Comparison of ENCODE assay signal across 9 cellular contexts in genomic region chr2:46909771-46910419, GRCh38. TPM values are rescaled to one million over a fixed set of nuclear protein-coding genes. Genes with fewer than 3 reads are reported as not detected.
A peak's percentile ranks its signal among the peaks of the same experiment; 100 is the strongest.
DNase-seq lines count a peak whose midpoint lies in the region; ATAC-seq and TF ChIP-seq lines count a peak whose summit lies in the region.
"Had no signal": no experiment of that assay in that cellular context is flagged by ENCODE, and none has a peak within 500 bp of the region (broad histone marks: within the 10 kb centered on the region; RNA-seq: fewer than 3 reads in every experiment).

No MANE protein-coding gene starts in this region.

- peak; percentile 42 to 52 for ATAC-seq in CD4-positive, CD25-positive, alpha-beta regulatory T cell (ENCODE audit: low read depth in 2 of 2)
- peak; percentile 96 for ATAC-seq in GM19351 (IDR thresholded peaks at IDR 0.05; ENCODE audit: unreplicated experiment)
- peak; percentile 95 for ATAC-seq in HG03432 (IDR thresholded peaks at IDR 0.05; ENCODE audit: unreplicated experiment)
- peak; percentile 100 for ATAC-seq in activated T-helper 17 cell treated with anti-CD3 and anti-CD28 coated beads, Interleukin-2, amount 50 U/mL, for 72 hours (replicated peaks)
- ATAC-seq in naive thymus-derived CD8-positive, alpha-beta T cell = no peak

- H3K9me3 ChIP-seq in CD4-positive, CD25-positive, alpha-beta regulatory T cell (ENCODE audit: control insufficient read depth in 2 of 2, low read length in 2 of 2) = no peaks in the 10 kb centered on the region

- peak overlapping the region in 1 of 4 donors; percentile 67 for H3K4me3 Mint-ChIP-seq in CD4-positive, CD25-positive, alpha-beta regulatory T cell
- H3K4me3 Mint-ChIP-seq in activated T-helper 17 cell treated with anti-CD3 and anti-CD28 coated beads, Interleukin-2, amount 50 U/mL, for 72 hours = no peak overlapping the region
- no peak overlapping the region for H3K4me3 Mint-ChIP-seq in naive thymus-derived CD8-positive, alpha-beta T cell

- H3K4me3 ChIP-seq in CD4-positive, CD25-positive, alpha-beta regulatory T cell (ENCODE audit: low read depth, low read length) = no peak overlapping the region
- H3K4me3 ChIP-seq in kidney epithelial cell (ENCODE audit: low read depth, low read length) (no peak overlapping the region), coronary artery (no peak overlapping the region)

- no peak overlapping the region for H3K27ac ChIP-seq in CD4-positive, CD25-positive, alpha-beta regulatory T cell (ENCODE audit: insufficient read depth, low read length, poor library complexity, severe bottlenecking)
- peak overlapping the region in 1 of 2 donors; percentile 8 for H3K27ac ChIP-seq in coronary artery
- H3K27ac ChIP-seq: HL-60 had no signal

- H3K27me3 Mint-ChIP-seq in CD4-positive, CD25-positive, alpha-beta regulatory T cell = no peaks in the 10 kb centered on the region
- no peaks in the 10 kb centered on the region for H3K27me3 Mint-ChIP-seq in activated T-helper 17 cell treated with anti-CD3 and anti-CD28 coated beads, Interleukin-2, amount 50 U/mL, for 72 hours
- no peaks in the 10 kb centered on the region for H3K27me3 Mint-ChIP-seq in naive thymus-derived CD8-positive, alpha-beta T cell

- TF ChIP-seq CTCF in kidney epithelial cell (IDR thresholded peaks at IDR 0.05; ENCODE audit: insufficient read depth, low read length, poor library complexity, severe bottlenecking) = no peak
- no peak for TF ChIP-seq CTCF in coronary artery (IDR thresholded peaks at IDR 0.05)

- peaks cover 39% of the 10 kb centered on the region for H3K36me3 ChIP-seq in CD4-positive, CD25-positive, alpha-beta regulatory T cell (ENCODE audit: control insufficient read depth, insufficient read depth, low read length)
- peaks cover 2% of the 10 kb centered on the region for H3K36me3 ChIP-seq in kidney epithelial cell (ENCODE audit: control insufficient read depth, insufficient read depth, low read length)

- no peaks in the 10 kb centered on the region for H3K27me3 ChIP-seq in CD4-positive, CD25-positive, alpha-beta regulatory T cell (ENCODE audit: control insufficient read depth, insufficient read depth, low read length)
- H3K27me3 ChIP-seq in kidney epithelial cell (ENCODE audit: control insufficient read depth, insufficient read depth, low read length) = no peaks in the 10 kb centered on the region

- peaks cover 18 to 48% (median 36%) of the 10 kb centered on the region in 4 donors for H3K4me1 Mint-ChIP-seq in CD4-positive, CD25-positive, alpha-beta regulatory T cell
- H3K4me1 Mint-ChIP-seq in activated T-helper 17 cell treated with anti-CD3 and anti-CD28 coated beads, Interleukin-2, amount 50 U/mL, for 72 hours = peaks cover 28% of the 10 kb centered on the region
- H3K4me1 Mint-ChIP-seq in naive thymus-derived CD8-positive, alpha-beta T cell = peaks cover 29 to 32% (median 30%) of the 10 kb centered on the region in 4 donors

- peak overlapping the region; percentile 56 to 71 (median 71) for H3K27ac Mint-ChIP-seq in CD4-positive, CD25-positive, alpha-beta regulatory T cell
- no peak overlapping the region for H3K27ac Mint-ChIP-seq in activated T-helper 17 cell treated with anti-CD3 and anti-CD28 coated beads, Interleukin-2, amount 50 U/mL, for 72 hours
- peak overlapping the region in 3 of 10 donors; percentile 8 to 65 (median 52) for H3K27ac Mint-ChIP-seq in naive thymus-derived CD8-positive, alpha-beta T cell

- POLR2A ChIA-PET in naive thymus-derived CD8-positive, alpha-beta T cell (lab: Charles Lee) = no interaction called here

- peaks cover 17% of the 10 kb centered on the region for H3K4me1 ChIP-seq in CD4-positive, CD25-positive, alpha-beta regulatory T cell (ENCODE audit: control insufficient read depth, insufficient read depth, low read length, poor library complexity, severe bottlenecking)

- peaks cover 0 to 2% (median 0%) of the 10 kb centered on the region in 7 donors for H3K9me3 Mint-ChIP-seq in CD4-positive, CD25-positive, alpha-beta regulatory T cell
- no peaks in the 10 kb centered on the region for H3K9me3 Mint-ChIP-seq in activated T-helper 17 cell treated with anti-CD3 and anti-CD28 coated beads, Interleukin-2, amount 50 U/mL, for 72 hours
- H3K9me3 Mint-ChIP-seq in naive thymus-derived CD8-positive, alpha-beta T cell = no peaks in the 10 kb centered on the region

- peaks cover 39% of the 10 kb centered on the region for H3K36me3 Mint-ChIP-seq in CD4-positive, CD25-positive, alpha-beta regulatory T cell
- H3K36me3 Mint-ChIP-seq in activated T-helper 17 cell treated with anti-CD3 and anti-CD28 coated beads, Interleukin-2, amount 50 U/mL, for 72 hours (ENCODE audit: low read depth) = peaks cover 71% of the 10 kb centered on the region
- H3K36me3 Mint-ChIP-seq in naive thymus-derived CD8-positive, alpha-beta T cell = peaks cover 12 to 65% (median 23%) of the 10 kb centered on the region in 3 donors

- DNase-seq in CD4-positive, CD25-positive, alpha-beta regulatory T cell = peak in 1 of 3 donors; percentile 77
- peak; percentile 80 for DNase-seq in kidney epithelial cell (ENCODE audit: low read depth)
- DNase-seq in naive thymus-derived CD8-positive, alpha-beta T cell = no peak
- no peak for DNase-seq in coronary artery (ENCODE audit: low spot score)
- no peak for DNase-seq in NOMO-1 treated with dmso at 0.1 percent for 144 hours (lab: John Stamatoyannopoulos, UW; ENCODE audit: unreplicated experiment)

RNA-seq across cellular contexts. Expression of gene MCFD2, which starts 5.7 kb away (rescaled TPM):
- total RNA-seq in CD4-positive, CD25-positive, alpha-beta regulatory T cell = 36.4 TPM
- polyA plus RNA-seq in CD4-positive, CD25-positive, alpha-beta regulatory T cell = 10 to 100 TPM; 22.0 to 30.8 (median 27.0) TPM
- total RNA-seq in activated T-helper 17 cell treated with anti-CD3 and anti-CD28 coated beads, Interleukin-2, amount 50 U/mL, for 72 hours = 10 to 100 TPM; 37.1 to 63.1 TPM
- total RNA-seq in kidney epithelial cell = 109 and 175 TPM in 2 replicates
- total RNA-seq in naive thymus-derived CD8-positive, alpha-beta T cell = 10 to 100 TPM; 37.5 to 42.4 TPM
- polyA plus RNA-seq in naive thymus-derived CD8-positive, alpha-beta T cell = 10 to 100 TPM; 23.5 to 29.1 (median 26.2) TPM

RNA-seq across cellular contexts. Expression of gene TTC7A, which starts 31.1 kb away (rescaled TPM):
- 65.0 TPM for total RNA-seq in CD4-positive, CD25-positive, alpha-beta regulatory T cell
- polyA plus RNA-seq in CD4-positive, CD25-positive, alpha-beta regulatory T cell = 10 to 100 TPM; 14.5 to 18.3 (median 16.6) TPM
- 10 to 100 TPM; 45.2 to 62.1 TPM for total RNA-seq in activated T-helper 17 cell treated with anti-CD3 and anti-CD28 coated beads, Interleukin-2, amount 50 U/mL, for 72 hours
- 20.5 and 22.1 TPM in 2 replicates for total RNA-seq in kidney epithelial cell
- total RNA-seq in naive thymus-derived CD8-positive, alpha-beta T cell = 10 to 100 TPM; 40.6 to 44.9 TPM
- 10 to 100 TPM in 1 of 3 donors, 1 to 10 TPM in 2; 6.2 to 16.2 (median 9.3) TPM for polyA plus RNA-seq in naive thymus-derived CD8-positive, alpha-beta T cell

Comparison
In these comparisons a context has a peak if more than half of its experiments do, and no peak if none do; other contexts are left out.
1. ATAC-seq: peak in CD4-positive, CD25-positive, alpha-beta regulatory T cell (2 of 2), GM19351 (single experiment), HG03432 (single experiment) and activated T-helper 17 cell treated with anti-CD3 and anti-CD28 coated beads, Interleukin-2, amount 50 U/mL, for 72 hours (single experiment); none in naive thymus-derived CD8-positive, alpha-beta T cell (0 of 2).